10 cellular contexts compared by ENCODE assay signal in genomic region chr14:52175982-52176502, GRCh38.
DNase-seq lines count a peak whose midpoint lies in the region; ATAC-seq and TF ChIP-seq lines count a peak whose summit lies in the region.
"Had no signal": no experiment of that assay in that cellular context is flagged by ENCODE, and none has a peak within 500 bp of the region (broad histone marks: within the 10 kb centered on the region; RNA-seq: fewer than 3 reads in every experiment).

No MANE protein-coding gene starts in this region.

- H3K36me3 ChIP-seq in BLaER1, result peaks cover 34% of the 10 kb centered on the region
- H3K36me3 ChIP-seq: right atrium auricular region had no signal

- TF ChIP-seq CTCF in HFFc6 (IDR thresholded peaks at IDR 0.05), result no peak

- peak overlapping the region; percentile 43 for H3K27ac Mint-ChIP-seq in activated naive CD8-positive, alpha-beta T cell treated with anti-CD3 and anti-CD28 coated beads, Interleukin-2, amount 50 U/mL, for 24 hours
- no peak overlapping the region for H3K27ac Mint-ChIP-seq in HFFc6

- peak overlapping the region; percentile 85 for H3K4me2 ChIP-seq in BLaER1

- peaks cover 46% of the 10 kb centered on the region for H3K4me1 ChIP-seq in BLaER1
- H3K4me1 ChIP-seq: right atrium auricular region had no signal

- H3K9me3 ChIP-seq in BLaER1, result peaks cover 83% of the 10 kb centered on the region

- peaks cover 13% of the 10 kb centered on the region for H3K36me3 Mint-ChIP-seq in activated naive CD8-positive, alpha-beta T cell treated with anti-CD3 and anti-CD28 coated beads, Interleukin-2, amount 50 U/mL, for 24 hours (ENCODE audit: low read depth)
- H3K36me3 Mint-ChIP-seq in HFFc6 (ENCODE audit: low read depth), result no peaks in the 10 kb centered on the region; the same call in 1 of the 2 replicates

- peaks cover 35% of the 10 kb centered on the region for H3K9me3 Mint-ChIP-seq in activated naive CD8-positive, alpha-beta T cell treated with anti-CD3 and anti-CD28 coated beads, Interleukin-2, amount 50 U/mL, for 24 hours
- peaks cover 19% of the 10 kb centered on the region for H3K9me3 Mint-ChIP-seq in HFFc6

- no peaks in the 10 kb centered on the region for H3K27me3 ChIP-seq in BLaER1
- H3K27me3 ChIP-seq: right atrium auricular region had no signal

- ATAC-seq in GM19351 (IDR thresholded peaks at IDR 0.05; ENCODE audit: unreplicated experiment) (peak; percentile 62), HG03432 (IDR thresholded peaks at IDR 0.05; ENCODE audit: unreplicated experiment) (peak; percentile 65)
- ATAC-seq in activated naive CD8-positive, alpha-beta T cell treated with anti-CD3 and anti-CD28 coated beads, Interleukin-2, amount 50 U/mL, for 24 hours, result peak; percentile 52

- H3K27ac ChIP-seq in BLaER1, result peak overlapping the region; percentile 94
- H3K27ac ChIP-seq: right atrium auricular region had no signal

- DNase-seq in activated naive CD8-positive, alpha-beta T cell treated with anti-CD3 and anti-CD28 coated beads, Interleukin-2, amount 50 U/mL, for 24 hours, result peak; percentile 16
- DNase-seq in HPDE6-E6E7 (ENCODE audit: extremely low spot score) (no peak), globus pallidus (ENCODE audit: low spot score) (no peak), NCI-H2227 treated with DMSO at 0.1 percent for 48 hours (lab: John Stamatoyannopoulos, UW) (no peak), HFFc6 (no peak)
- DNase-seq: NCI-H1092 treated with DMSO at 0.1 percent for 48 hours had no signal

- H3K9ac ChIP-seq in BLaER1, result peak overlapping the region; percentile 69

- H3K4me3 Mint-ChIP-seq in activated naive CD8-positive, alpha-beta T cell treated with anti-CD3 and anti-CD28 coated beads, Interleukin-2, amount 50 U/mL, for 24 hours, result no peak overlapping the region
- H3K4me3 Mint-ChIP-seq in HFFc6, result no peak overlapping the region

- H3K4me1 Mint-ChIP-seq in activated naive CD8-positive, alpha-beta T cell treated with anti-CD3 and anti-CD28 coated beads, Interleukin-2, amount 50 U/mL, for 24 hours, result peaks cover 29% of the 10 kb centered on the region
- H3K4me1 Mint-ChIP-seq in HFFc6 (ENCODE audit: low read depth), result no peaks in the 10 kb centered on the region

- H4K20me1 ChIP-seq in BLaER1, result no peaks in the 10 kb centered on the region

- peak overlapping the region; percentile 53 for H3K4me3 ChIP-seq in BLaER1
- H3K4me3 ChIP-seq: right atrium auricular region had no signal

- H3K27me3 Mint-ChIP-seq in activated naive CD8-positive, alpha-beta T cell treated with anti-CD3 and anti-CD28 coated beads, Interleukin-2, amount 50 U/mL, for 24 hours, result no peaks in the 10 kb centered on the region
- peaks cover 3% of the 10 kb centered on the region for H3K27me3 Mint-ChIP-seq in HFFc6 (ENCODE audit: insufficient read depth)
